In genomic region chr20:59351148-59352040, GRCh38 we compare ENCODE assay signal across 1 cellular context.
TF ChIP-seq lines count a peak whose summit lies in the region.

No MANE protein-coding gene starts in this region.

TF ChIP-seq in A549, 52 proteins besides CTCF, POLR2A, EP300 and RAD21:
- no peak for TF ChIP-seq ZFP36 (IDR thresholded peaks at IDR 0.05; ENCODE audit: borderline replicate concordance, partially characterized antibody)
- no peak for TF ChIP-seq TP53 (CRISPR knock-in tag; IDR thresholded peaks at IDR 0.05)
- TF ChIP-seq KDM5A (IDR thresholded peaks at IDR 0.05), result no peak
- TF ChIP-seq PHF8 (IDR thresholded peaks at IDR 0.05; ENCODE audit: borderline replicate concordance, low read depth), result no peak
- TF ChIP-seq ZC3H11A (IDR thresholded peaks at IDR 0.05), result no peak
- TF ChIP-seq NR3C1 (IDR thresholded peaks at IDR 0.05), result no peak
- no peak for TF ChIP-seq FOSB (CRISPR knock-in tag; IDR thresholded peaks at IDR 0.05)
- TF ChIP-seq SREBF2 (IDR thresholded peaks at IDR 0.05), result no peak
- no peak for TF ChIP-seq CBX8 (IDR thresholded peaks at IDR 0.05)
- TF ChIP-seq RARB (CRISPR knock-in tag; IDR thresholded peaks at IDR 0.05), result no peak
- peak; percentile 94 for TF ChIP-seq JUNB (IDR thresholded peaks at IDR 0.05)
- peak; percentile 82 for TF ChIP-seq GATA3 (IDR thresholded peaks at IDR 0.05; ENCODE audit: borderline replicate concordance)
- TF ChIP-seq NPAS2 (CRISPR knock-in tag; IDR thresholded peaks at IDR 0.05; ENCODE audit: borderline replicate concordance), result no peak
- no peak for TF ChIP-seq BHLHE40 (IDR thresholded peaks at IDR 0.05; ENCODE audit: low read depth, low read length)
- no peak for TF ChIP-seq USF2 (IDR thresholded peaks at IDR 0.05)
- TF ChIP-seq NFE2L2 (conservative IDR thresholded peaks at IDR 0.05; ENCODE audit: low read length), result no peak
- no peak for TF ChIP-seq HEYL (CRISPR knock-in tag; IDR thresholded peaks at IDR 0.05)
- no peak for TF ChIP-seq SMC3 (IDR thresholded peaks at IDR 0.05)
- TF ChIP-seq, protein P1, sequence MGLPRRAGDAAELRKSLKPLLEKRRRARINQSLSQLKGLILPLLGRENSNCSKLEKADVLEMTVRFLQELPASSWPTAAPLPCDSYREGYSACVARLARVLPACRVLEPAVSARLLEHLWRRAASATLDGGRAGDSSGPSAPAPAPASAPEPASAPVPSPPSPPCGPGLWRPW (IDR thresholded peaks at IDR 0.05), result peak; percentile 14; the same call in 1 of the 2 replicates
- no peak for TF ChIP-seq MYC (IDR thresholded peaks at IDR 0.05; ENCODE audit: borderline replicate concordance, low read length)
- TF ChIP-seq HDAC2 (IDR thresholded peaks at IDR 0.05), result peak; percentile 50; the same call in 1 of the 2 replicates
- TF ChIP-seq ZSCAN20 (CRISPR knock-in tag; IDR thresholded peaks at IDR 0.05), result no peak
- TF ChIP-seq FOXS1 (CRISPR knock-in tag; IDR thresholded peaks at IDR 0.05), result no peak; the same call in 1 of the 2 replicates
- peak; percentile 40; the same call in 1 of the 3 replicates for TF ChIP-seq BCL3 (IDR thresholded peaks at IDR 0.05)
- no peak for TF ChIP-seq RNF2 (IDR thresholded peaks at IDR 0.05; ENCODE audit: borderline replicate concordance, low read depth)
- TF ChIP-seq EHMT2 (IDR thresholded peaks at IDR 0.05; ENCODE audit: low read depth), result 0 out of 2 replicates have a peak, but pooled peaks have one; percentile 39
- TF ChIP-seq MAFK (IDR thresholded peaks at IDR 0.05; ENCODE audit: partially characterized antibody), result peak; percentile 98
- TF ChIP-seq HOXB5 (CRISPR knock-in tag; IDR thresholded peaks at IDR 0.05), result peak; percentile 63; the same call in 1 of the 2 replicates
- TF ChIP-seq, protein P2, sequence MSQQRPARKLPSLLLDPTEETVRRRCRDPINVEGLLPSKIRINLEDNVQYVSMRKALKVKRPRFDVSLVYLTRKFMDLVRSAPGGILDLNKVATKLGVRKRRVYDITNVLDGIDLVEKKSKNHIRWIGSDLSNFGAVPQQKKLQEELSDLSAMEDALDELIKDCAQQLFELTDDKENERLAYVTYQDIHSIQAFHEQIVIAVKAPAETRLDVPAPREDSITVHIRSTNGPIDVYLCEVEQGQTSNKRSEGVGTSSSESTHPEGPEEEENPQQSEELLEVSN (IDR thresholded peaks at IDR 0.05; ENCODE audit: borderline replicate concordance, low read depth), result 0 out of 2 replicates have a peak, but pooled peaks have one; percentile 31
- no peak for TF ChIP-seq REST (IDR thresholded peaks at IDR 0.05)
- no peak for TF ChIP-seq ELK1 (IDR thresholded peaks at IDR 0.05; ENCODE audit: low read depth, low read length)
- TF ChIP-seq HOXA7 (CRISPR knock-in tag; IDR thresholded peaks at IDR 0.05), result no peak
- TF ChIP-seq CHD4 (IDR thresholded peaks at IDR 0.05; ENCODE audit: borderline replicate concordance), result no peak
- no peak for TF ChIP-seq ESRRA (IDR thresholded peaks at IDR 0.05; ENCODE audit: borderline replicate concordance, low read length)
- peak; percentile 72; the same call in 1 of the 2 replicates for TF ChIP-seq HOXB13 (CRISPR knock-in tag; IDR thresholded peaks at IDR 0.05; ENCODE audit: low read depth)
- TF ChIP-seq, protein P3, sequence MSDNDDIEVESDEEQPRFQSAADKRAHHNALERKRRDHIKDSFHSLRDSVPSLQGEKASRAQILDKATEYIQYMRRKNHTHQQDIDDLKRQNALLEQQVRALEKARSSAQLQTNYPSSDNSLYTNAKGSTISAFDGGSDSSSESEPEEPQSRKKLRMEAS (IDR thresholded peaks at IDR 0.05), result peak; percentile 81
- TF ChIP-seq RFX5 (IDR thresholded peaks at IDR 0.05), result no peak
- peak; percentile 4 to 72; a peak in 3 of 4 replicates for TF ChIP-seq CEBPB (IDR thresholded peaks at IDR 0.05)
- TF ChIP-seq ZNF302 (CRISPR knock-in tag; IDR thresholded peaks at IDR 0.05), result no peak
- no peak for TF ChIP-seq EHF (CRISPR knock-in tag; IDR thresholded peaks at IDR 0.05)
- 0 out of 2 replicates have a peak, but pooled peaks have one; percentile 14 for TF ChIP-seq KDM1A (IDR thresholded peaks at IDR 0.05; ENCODE audit: low read depth)
- TF ChIP-seq TFCP2L1 (CRISPR knock-in tag; IDR thresholded peaks at IDR 0.05), result no peak; the same call in 1 of the 2 replicates
- peak; percentile 84 to 90 for TF ChIP-seq JUN (IDR thresholded peaks at IDR 0.05)
- no peak for TF ChIP-seq CBX2 (IDR thresholded peaks at IDR 0.05; ENCODE audit: borderline replicate concordance, low read depth)
- no peak for TF ChIP-seq MAZ (IDR thresholded peaks at IDR 0.05; ENCODE audit: borderline replicate concordance, low read depth, low read length)
- TF ChIP-seq, protein P4, sequence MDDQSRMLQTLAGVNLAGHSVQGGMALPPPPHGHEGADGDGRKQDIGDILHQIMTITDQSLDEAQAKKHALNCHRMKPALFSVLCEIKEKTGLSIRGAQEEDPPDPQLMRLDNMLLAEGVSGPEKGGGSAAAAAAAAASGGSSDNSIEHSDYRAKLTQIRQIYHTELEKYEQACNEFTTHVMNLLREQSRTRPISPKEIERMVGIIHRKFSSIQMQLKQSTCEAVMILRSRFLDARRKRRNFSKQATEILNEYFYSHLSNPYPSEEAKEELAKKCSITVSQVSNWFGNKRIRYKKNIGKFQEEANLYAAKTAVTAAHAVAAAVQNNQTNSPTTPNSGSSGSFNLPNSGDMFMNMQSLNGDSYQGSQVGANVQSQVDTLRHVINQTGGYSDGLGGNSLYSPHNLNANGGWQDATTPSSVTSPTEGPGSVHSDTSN (IDR thresholded peaks at IDR 0.05), result peak; percentile 61; the same call in 1 of the 2 replicates
- TF ChIP-seq, protein P5, sequence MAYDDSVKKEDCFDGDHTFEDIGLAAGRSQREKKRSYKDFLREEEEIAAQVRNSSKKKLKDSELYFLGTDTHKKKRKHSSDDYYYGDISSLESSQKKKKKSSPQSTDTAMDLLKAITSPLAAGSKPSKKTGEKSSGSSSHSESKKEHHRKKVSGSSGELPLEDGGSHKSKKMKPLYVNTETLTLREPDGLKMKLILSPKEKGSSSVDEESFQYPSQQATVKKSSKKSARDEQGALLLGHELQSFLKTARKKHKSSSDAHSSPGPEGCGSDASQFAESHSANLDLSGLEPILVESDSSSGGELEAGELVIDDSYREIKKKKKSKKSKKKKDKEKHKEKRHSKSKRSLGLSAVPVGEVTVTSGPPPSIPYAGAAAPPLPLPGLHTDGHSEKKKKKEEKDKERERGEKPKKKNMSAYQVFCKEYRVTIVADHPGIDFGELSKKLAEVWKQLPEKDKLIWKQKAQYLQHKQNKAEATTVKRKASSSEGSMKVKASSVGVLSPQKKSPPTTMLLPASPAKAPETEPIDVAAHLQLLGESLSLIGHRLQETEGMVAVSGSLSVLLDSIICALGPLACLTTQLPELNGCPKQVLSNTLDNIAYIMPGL (CRISPR knock-in tag; IDR thresholded peaks at IDR 0.05; ENCODE audit: borderline replicate concordance), result no peak
- no peak for TF ChIP-seq RCOR1 (IDR thresholded peaks at IDR 0.05; ENCODE audit: low read depth, low read length)
- no peak for TF ChIP-seq POLR2AphosphoS2 (conservative IDR thresholded peaks at IDR 0.05; ENCODE audit: low read length)
- no peak for TF ChIP-seq ATOH8 (CRISPR knock-in tag; IDR thresholded peaks at IDR 0.05; ENCODE audit: low read depth)
- TF ChIP-seq CHD2 (IDR thresholded peaks at IDR 0.05; ENCODE audit: low read length, partially characterized antibody), result peak; percentile 28
- TF ChIP-seq FOSL2 (IDR thresholded peaks at IDR 0.05), result peak; percentile 97
- peak; percentile 98 for TF ChIP-seq FOSL2 (CRISPR knock-in tag; IDR thresholded peaks at IDR 0.05)
TF ChIP-seq in A549: peak in this region for 17.
